8 cellular contexts compared by ENCODE assay signal in genomic region chr12:76559277-76560082, GRCh38. TPM values are rescaled to one million over a fixed set of nuclear protein-coding genes. Genes with fewer than 3 reads are reported as not detected.
DNase-seq lines count a peak whose midpoint lies in the region; ATAC-seq and TF ChIP-seq lines count a peak whose summit lies in the region.

OSBPL8 (minus strand) TSS chr12:76559771; CDS start chr12:76487551, 72,220 bp downstream.

- H3K36me3 Mint-ChIP-seq in activated naive CD4-positive, alpha-beta T cell treated with anti-CD3 and anti-CD28 coated beads, Interleukin-2, amount 50 U/mL, for 72 hours, result peaks cover 0 to 8% of the 10 kb centered on the region in 2 donors

- H3K4me1 ChIP-seq in osteoblast (ENCODE audit: insufficient read depth, low read length), result peaks cover 13% of the 10 kb centered on the region
- peaks cover 9 to 25% of the 10 kb centered on the region in 2 donors for H3K4me1 ChIP-seq in thoracic aorta (ENCODE audit: control insufficient read depth in 1 of 2, low read depth in 2 of 2)

- TF ChIP-seq POLR2A in GM10847 (IDR thresholded peaks at IDR 0.05; ENCODE audit: extremely low read depth, insufficient read length), result peak; percentile 91

- H3K27ac ChIP-seq in osteoblast (ENCODE audit: low read depth, low read length) (peak within 1 kb of the TSS; percentile 90), thoracic aorta (peak within 1 kb of the TSS; percentile 96 to 98)

- peaks cover 49% of the 10 kb centered on the region for H3K79me2 ChIP-seq in osteoblast (ENCODE audit: insufficient read depth, low read length)

- H3K27me3 ChIP-seq in osteoblast (ENCODE audit: insufficient read depth, low read length), result no peaks in the 10 kb centered on the region
- no peaks in the 10 kb centered on the region for H3K27me3 ChIP-seq in thoracic aorta (replicated peaks; ENCODE audit: insufficient read depth)

- peak within 1 kb of the TSS; percentile 98 for H2AFZ ChIP-seq in osteoblast (ENCODE audit: low read length)

- H4K20me1 ChIP-seq in osteoblast (ENCODE audit: insufficient read depth, low read length), result peaks cover 15% of the 10 kb centered on the region

- peak; percentile 77 for ATAC-seq in HG02610 (IDR thresholded peaks at IDR 0.05; ENCODE audit: unreplicated experiment)
- peak; percentile 87 for ATAC-seq in SK-N-SH treated with all-trans-retinoic acid at 6 μM for 48 hours
- peak; percentile 79 to 81 for ATAC-seq in activated naive CD4-positive, alpha-beta T cell treated with anti-CD3 and anti-CD28 coated beads, Interleukin-2, amount 50 U/mL, for 72 hours
- peak; percentile 97 for ATAC-seq in thoracic aorta (ENCODE audit: insufficient number of reproducible peaks, low FRiP score, low read depth)

- H3K27ac Mint-ChIP-seq in activated naive CD4-positive, alpha-beta T cell treated with anti-CD3 and anti-CD28 coated beads, Interleukin-2, amount 50 U/mL, for 72 hours, result peak within 1 kb of the TSS; percentile 96 to 98

- peak within 1 kb of the TSS; percentile 96 for H3K4me2 ChIP-seq in osteoblast (ENCODE audit: insufficient read depth, low read length)

- no peaks in the 10 kb centered on the region for H3K9me3 Mint-ChIP-seq in activated naive CD4-positive, alpha-beta T cell treated with anti-CD3 and anti-CD28 coated beads, Interleukin-2, amount 50 U/mL, for 72 hours

- H3K36me3 ChIP-seq in osteoblast (ENCODE audit: insufficient read depth, low read length) (no peaks in the 10 kb centered on the region), thoracic aorta (no peaks in the 10 kb centered on the region)

- H3K9me3 ChIP-seq in osteoblast (ENCODE audit: low read depth, low read length) (no peaks in the 10 kb centered on the region), thoracic aorta (no peaks in the 10 kb centered on the region)

- DNase-seq in NCI-H1092 (lab: John Stamatoyannopoulos, UW) (peak; percentile 83), glomerular visceral epithelial cell (ENCODE audit: extremely low spot score) (peak; percentile 96), osteoblast (ENCODE audit: insufficient read length, low spot score, missing footprints) (peak; percentile 96), thoracic aorta (ENCODE audit: low spot score) (peak; percentile 89)
- DNase-seq in activated naive CD4-positive, alpha-beta T cell treated with anti-CD3 and anti-CD28 coated beads, Interleukin-2, amount 50 U/mL, for 72 hours (ENCODE audit: low spot score in 2 of 2), result peak; percentile 93 to 95

- H3K4me3 ChIP-seq in osteoblast (ENCODE audit: insufficient read depth, low read length) (peak within 1 kb of the TSS; percentile 98), thoracic aorta (peak within 1 kb of the TSS; percentile 98)

- TF ChIP-seq CTCF in osteoblast (IDR thresholded peaks at IDR 0.05; ENCODE audit: extremely low read depth, low read depth, low read length) (no peak), thoracic aorta (IDR thresholded peaks at IDR 0.05) (no peak)

TF ChIP-seq in SK-N-SH treated with all-trans-retinoic acid at 6 μM for 48 hours, 23 proteins besides CTCF, POLR2A, EP300 and RAD21:
- TF ChIP-seq RARB (CRISPR knock-in tag; IDR thresholded peaks at IDR 0.05) (no peak), BACH2 (CRISPR knock-in tag; IDR thresholded peaks at IDR 0.05; ENCODE audit: borderline replicate concordance) (no peak), ZC3H10 (CRISPR knock-in tag; IDR thresholded peaks at IDR 0.05) (no peak), ZFP30 (CRISPR knock-in tag; IDR thresholded peaks at IDR 0.05) (no peak), ZNF8 (CRISPR knock-in tag; IDR thresholded peaks at IDR 0.05) (no peak), ZFP3 (CRISPR knock-in tag; IDR thresholded peaks at IDR 0.05) (no peak), CREB5 (CRISPR knock-in tag; IDR thresholded peaks at IDR 0.05; ENCODE audit: low read depth) (no peak), ESRRG (CRISPR knock-in tag; IDR thresholded peaks at IDR 0.05) (no peak), SNAI2 (CRISPR knock-in tag; IDR thresholded peaks at IDR 0.05) (no peak), GLIS3 (CRISPR knock-in tag; IDR thresholded peaks at IDR 0.05) (no peak), ARNTL (CRISPR knock-in tag; IDR thresholded peaks at IDR 0.05; ENCODE audit: borderline replicate concordance, low read depth) (no peak), ZNF70 (CRISPR knock-in tag; IDR thresholded peaks at IDR 0.05) (no peak), ISL1 (CRISPR knock-in tag; IDR thresholded peaks at IDR 0.05) (no peak)
- TF ChIP-seq, protein P1, sequence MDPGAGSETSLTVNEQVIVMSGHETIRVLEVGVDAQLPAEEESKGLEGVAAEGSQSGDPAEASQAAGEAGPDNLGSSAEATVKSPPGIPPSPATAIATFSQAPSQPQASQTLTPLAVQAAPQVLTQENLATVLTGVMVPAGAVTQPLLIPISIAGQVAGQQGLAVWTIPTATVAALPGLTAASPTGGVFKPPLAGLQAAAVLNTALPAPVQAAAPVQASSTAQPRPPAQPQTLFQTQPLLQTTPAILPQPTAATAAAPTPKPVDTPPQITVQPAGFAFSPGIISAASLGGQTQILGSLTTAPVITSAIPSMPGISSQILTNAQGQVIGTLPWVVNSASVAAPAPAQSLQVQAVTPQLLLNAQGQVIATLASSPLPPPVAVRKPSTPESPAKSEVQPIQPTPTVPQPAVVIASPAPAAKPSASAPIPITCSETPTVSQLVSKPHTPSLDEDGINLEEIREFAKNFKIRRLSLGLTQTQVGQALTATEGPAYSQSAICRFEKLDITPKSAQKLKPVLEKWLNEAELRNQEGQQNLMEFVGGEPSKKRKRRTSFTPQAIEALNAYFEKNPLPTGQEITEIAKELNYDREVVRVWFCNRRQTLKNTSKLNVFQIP (CRISPR knock-in tag; IDR thresholded peaks at IDR 0.05; ENCODE audit: borderline replicate concordance, low read depth), result no peak
- TF ChIP-seq, protein P2, sequence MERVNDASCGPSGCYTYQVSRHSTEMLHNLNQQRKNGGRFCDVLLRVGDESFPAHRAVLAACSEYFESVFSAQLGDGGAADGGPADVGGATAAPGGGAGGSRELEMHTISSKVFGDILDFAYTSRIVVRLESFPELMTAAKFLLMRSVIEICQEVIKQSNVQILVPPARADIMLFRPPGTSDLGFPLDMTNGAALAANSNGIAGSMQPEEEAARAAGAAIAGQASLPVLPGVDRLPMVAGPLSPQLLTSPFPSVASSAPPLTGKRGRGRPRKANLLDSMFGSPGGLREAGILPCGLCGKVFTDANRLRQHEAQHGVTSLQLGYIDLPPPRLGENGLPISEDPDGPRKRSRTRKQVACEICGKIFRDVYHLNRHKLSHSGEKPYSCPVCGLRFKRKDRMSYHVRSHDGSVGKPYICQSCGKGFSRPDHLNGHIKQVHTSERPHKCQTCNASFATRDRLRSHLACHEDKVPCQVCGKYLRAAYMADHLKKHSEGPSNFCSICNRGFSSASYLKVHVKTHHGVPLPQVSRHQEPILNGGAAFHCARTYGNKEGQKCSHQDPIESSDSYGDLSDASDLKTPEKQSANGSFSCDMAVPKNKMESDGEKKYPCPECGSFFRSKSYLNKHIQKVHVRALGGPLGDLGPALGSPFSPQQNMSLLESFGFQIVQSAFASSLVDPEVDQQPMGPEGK (CRISPR knock-in tag; IDR thresholded peaks at IDR 0.05; ENCODE audit: borderline replicate concordance), result no peak
- TF ChIP-seq, protein P3, sequence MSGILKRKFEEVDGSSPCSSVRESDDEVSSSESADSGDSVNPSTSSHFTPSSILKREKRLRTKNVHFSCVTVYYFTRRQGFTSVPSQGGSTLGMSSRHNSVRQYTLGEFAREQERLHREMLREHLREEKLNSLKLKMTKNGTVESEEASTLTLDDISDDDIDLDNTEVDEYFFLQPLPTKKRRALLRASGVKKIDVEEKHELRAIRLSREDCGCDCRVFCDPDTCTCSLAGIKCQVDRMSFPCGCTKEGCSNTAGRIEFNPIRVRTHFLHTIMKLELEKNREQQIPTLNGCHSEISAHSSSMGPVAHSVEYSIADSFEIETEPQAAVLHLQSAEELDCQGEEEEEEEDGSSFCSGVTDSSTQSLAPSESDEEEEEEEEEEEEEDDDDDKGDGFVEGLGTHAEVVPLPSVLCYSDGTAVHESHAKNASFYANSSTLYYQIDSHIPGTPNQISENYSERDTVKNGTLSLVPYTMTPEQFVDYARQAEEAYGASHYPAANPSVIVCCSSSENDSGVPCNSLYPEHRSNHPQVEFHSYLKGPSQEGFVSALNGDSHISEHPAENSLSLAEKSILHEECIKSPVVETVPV (CRISPR knock-in tag; IDR thresholded peaks at IDR 0.05), result no peak

RNA-seq across cellular contexts. Expression of gene OSBPL8, which starts in this region (rescaled TPM):
- total RNA-seq in activated naive CD4-positive, alpha-beta T cell treated with anti-CD3 and anti-CD28 coated beads, Interleukin-2, amount 50 U/mL, for 72 hours, result 10 to 100 TPM; 69.7 to 74.0 TPM
- 193 and 204 TPM in 2 replicates for total RNA-seq in osteoblast
- total RNA-seq in thoracic aorta, result 10 to 100 TPM; 65.5 to 78.9 TPM

Comparison
In these comparisons a context has a peak if more than half of its experiments do, and no peak if none do; other contexts are left out.
1. Peak in every context shown above with its lines: DNase-seq, ATAC-seq, H3K4me3 ChIP-seq and H3K27ac ChIP-seq.